In the genomic region with DNA sequence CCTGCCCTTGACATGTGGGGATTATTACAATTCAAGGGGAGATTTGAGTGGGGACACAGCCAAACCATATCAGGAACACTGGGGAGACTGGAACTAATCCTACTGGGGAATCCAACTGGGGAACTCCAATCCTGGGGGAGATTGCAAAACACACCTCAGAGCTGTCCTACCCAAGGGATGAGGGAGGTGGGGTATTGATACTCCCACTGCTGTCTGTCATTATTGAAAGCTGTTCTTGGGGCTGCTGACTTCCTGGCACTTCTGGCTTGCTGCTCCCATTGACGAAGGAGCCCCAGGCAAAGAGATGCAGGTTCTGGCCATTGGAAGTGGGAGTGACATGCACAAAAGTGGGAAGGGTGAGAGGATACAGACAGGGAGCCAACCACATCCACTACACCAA, we compare ENCODE assay signal across 6 cellular contexts. TPM values are rescaled to one million over a fixed set of nuclear protein-coding genes. Genes with fewer than 3 reads are reported as not detected.
"Had no signal": no experiment of that assay in that cellular context is flagged by ENCODE, and none has a peak within 500 bp of the region (broad histone marks: within the 10 kb centered on the region; RNA-seq: fewer than 3 reads in every experiment).

No MANE protein-coding gene starts in this region.

- DNase-seq: IMR-90 had no signal

- H2AFZ ChIP-seq: GM23338 had no signal

- H3K4me2 ChIP-seq: GM23338 had no signal

- H3K9me3 ChIP-seq: HAP-1 had no signal

- ATAC-seq: GM23338, HCT116, K562 had no signal

- H3K4me3 Mint-ChIP-seq: GM23338 had no signal

- H3K4me1 ChIP-seq: HAP-1 had no signal

- H3K27ac Mint-ChIP-seq: GM23338 had no signal

RNA-seq across cellular contexts. Expression of gene VSTM2B, which starts 55.6 kb away (rescaled TPM):
- total RNA-seq: HT-29, IMR-90, K562 had no signal
